Comparison of ENCODE assay signal across 19 cellular contexts in genomic region chr12:43198608-43199007, GRCh38.
DNase-seq lines count a peak whose midpoint lies in the region; ATAC-seq, FAIRE-seq and TF ChIP-seq lines count a peak whose summit lies in the region.
"Had no signal": no experiment of that assay in that cellular context is flagged by ENCODE, and none has a peak within 500 bp of the region (broad histone marks: within the 10 kb centered on the region; RNA-seq: fewer than 3 reads in every experiment).

No MANE protein-coding gene starts in this region.

- SMC1A ChIA-PET in GM12878 (lab: Charles Lee; ENCODE audit: uncharacterized antibody, unreplicated experiment), result no interaction called here

- H3K4me2 ChIP-seq in GM12878 (ENCODE audit: control insufficient read depth, insufficient read depth), result no peak overlapping the region

- in situ Hi-C loops in GM12878 (cut with MboI), result no loop called here

- no peaks in the 10 kb centered on the region for H4K20me1 ChIP-seq in GM12878 (ENCODE audit: control insufficient read depth, insufficient read depth)

- H3K27me3 ChIP-seq in GM12878 (replicated peaks in 1 of 2; ENCODE audit: control insufficient read depth in 2 of 2, insufficient read depth in 2 of 2, low read length in 1 of 2), result no peaks in the 10 kb centered on the region
- H3K27me3 ChIP-seq in tibial nerve, result no peaks in the 10 kb centered on the region

- TF ChIP-seq CTCF in GM12878 (IDR thresholded peaks at IDR 0.05 in 2 of 3, conservative IDR thresholded peaks at IDR 0.05 in 1 of 3; ENCODE audit: control insufficient read depth in 2 of 3, extremely low read depth in 1 of 3, insufficient read depth in 1 of 3, low read depth in 3 of 3, low read length in 3 of 3), result no peak
- TF ChIP-seq CTCF in tibial nerve (IDR thresholded peaks at IDR 0.05), result no peak

- WGBS in GM12878 (ENCODE audit: insufficient coverage, insufficient replicate concordance, low lambda C conversion rate, missing lambda C conversion rate), result 23% methylated on average over 2 of the region's 2 CpGs
- 94% methylated on average over 2 of the region's 2 CpGs for WGBS in tibial nerve, 2 donors

- POLR2A ChIA-PET in GM12878 (lab: Charles Lee), result no interaction called here

- no TSS peak for BruUV-seq in GM12878 (replicated peaks; lab: Mats Ljungman, UMichigan)

- FAIRE-seq in GM12878 (lab: Jason Lieb, UNC), result peak; percentile 69
- FAIRE-seq: GM12892, H1 had no signal

- ATAC-seq in GM19324 (IDR thresholded peaks at IDR 0.05; ENCODE audit: low FRiP score, unreplicated experiment), result peak; percentile 46
- ATAC-seq in GM19463 (IDR thresholded peaks at IDR 0.05; ENCODE audit: unreplicated experiment), result peak; percentile 62
- peak; percentile 80 for ATAC-seq in GM12878

- no peak for TF ChIP-seq EP300 in GM12878 (IDR thresholded peaks at IDR 0.05; ENCODE audit: borderline replicate concordance in 1 of 2, control insufficient read depth in 1 of 2, low read depth in 2 of 2, low read length in 2 of 2)
- TF ChIP-seq EP300 in tibial nerve (IDR thresholded peaks at IDR 0.05), result no peak

- H3K4me1 ChIP-seq in GM12878 (ENCODE audit: control insufficient read depth, insufficient read depth, low read length), result no peaks in the 10 kb centered on the region
- no peaks in the 10 kb centered on the region for H3K4me1 ChIP-seq in tibial nerve

- no peak for DNase-seq in GM12878 (ENCODE audit: low read depth, low spot score)
- no peak for DNase-seq in RPMI8226
- no peak for DNase-seq in tibial nerve (ENCODE audit: low spot score in 2 of 2)
- no peak for DNase-seq in stimulated activated CD4-positive, alpha-beta T cell treated with anti-CD3 and anti-CD28 coated beads, Interleukin-4, amount 100 ng/mL, for 1 hour
- DNase-seq in cortex of kidney (lab: John Stamatoyannopoulos, UW), result no peak
- DNase-seq: C1 segment of cervical spinal cord; Calu3; CD4-positive, alpha-beta memory T cell; COR-L47; DMS53; DMS79 treated with DMSO at 0.1 percent for 48 hours; GF-D8; GM23248; H7; HCEC 1CT had no signal

- no peaks in the 10 kb centered on the region for H3K79me2 ChIP-seq in GM12878 (ENCODE audit: control insufficient read depth, insufficient read depth, low read length)

- H3K36me3 ChIP-seq in GM12878 (ENCODE audit: control insufficient read depth in 2 of 2, insufficient read depth in 2 of 2, low read length in 1 of 2) (no peaks in the 10 kb centered on the region), tibial nerve (no peaks in the 10 kb centered on the region)

- TF ChIP-seq RAD21 in GM12878 (IDR thresholded peaks at IDR 0.05; ENCODE audit: insufficient read depth, low read depth, low read length), result no peak

- H2AFZ ChIP-seq in GM12878 (ENCODE audit: control insufficient read depth, low read depth, low read length), result no peak overlapping the region
- H2AFZ ChIP-seq: GM23248 had no signal

- intact Hi-C loops in GM12878 (cut with micrococcal nuclease; ENCODE audit: unreplicated experiment), result no loop called here

- RAD21 ChIA-PET in GM12878 (lab: Charles Lee; ENCODE audit: unreplicated experiment), result no interaction called here

- no peak overlapping the region for H3K4me3 ChIP-seq in GM12878
- H3K4me3 ChIP-seq in tibial nerve, result no peak overlapping the region
- H3K4me3 ChIP-seq: GM23248 had no signal

- CTCF ChIA-PET in GM12878 (lab: Yijun Ruan, JAX), result no interaction called here

- no peak for TF ChIP-seq POLR2A in GM12878 (IDR thresholded peaks at IDR 0.05; ENCODE audit: low read depth, low read length)
- no peak for TF ChIP-seq POLR2A in tibial nerve (IDR thresholded peaks at IDR 0.05)

- no peak overlapping the region for H3K9ac ChIP-seq in GM12878 (ENCODE audit: control insufficient read depth, insufficient read depth, low read length)
- H3K9ac ChIP-seq: GM23248 had no signal

- H3K27ac ChIP-seq in GM12878 (ENCODE audit: control insufficient read depth, insufficient read depth) (no peak overlapping the region), tibial nerve (no peak overlapping the region)
- H3K27ac ChIP-seq: GM23248 had no signal

- no peaks in the 10 kb centered on the region for H3K9me3 ChIP-seq in GM12878 (replicated peaks; ENCODE audit: control insufficient read depth, insufficient read depth, low read length)
- no peaks in the 10 kb centered on the region for H3K9me3 ChIP-seq in tibial nerve

TF ChIP-seq in GM12878, 131 proteins besides CTCF, POLR2A, EP300 and RAD21:
- TF ChIP-seq E2F4 (IDR thresholded peaks at IDR 0.05; ENCODE audit: low read depth, low read length), result no peak
- TF ChIP-seq MTA2 (IDR thresholded peaks at IDR 0.05; ENCODE audit: low read depth), result peak; percentile 70; the same call in 1 of the 2 replicates
